Comparison of ENCODE assay signal across 9 cellular contexts in genomic region chr2:231924889-231925275, GRCh38. TPM values are rescaled to one million over a fixed set of nuclear protein-coding genes. Genes with fewer than 3 reads are reported as not detected.
DNase-seq lines count a peak whose midpoint lies in the region; ATAC-seq and TF ChIP-seq lines count a peak whose summit lies in the region.
"Had no signal": no experiment of that assay in that cellular context is flagged by ENCODE, and none has a peak within 500 bp of the region (broad histone marks: within the 10 kb centered on the region; RNA-seq: fewer than 3 reads in every experiment).

No MANE protein-coding gene starts in this region.

- H3K14ac ChIP-seq in mesenchymal stem cell (ENCODE audit: low read length in 2 of 2): no peak overlapping the region

- H3K27ac ChIP-seq in ascending aorta (no peak overlapping the region), mesenchymal stem cell (ENCODE audit: low read length, poor library complexity, severe bottlenecking) (no peak overlapping the region)

- peak overlapping the region in 1 of 2 experiments; percentile 25 for H3K23ac ChIP-seq in mesenchymal stem cell (ENCODE audit: low read length in 2 of 2)

- H3K9ac ChIP-seq in mesenchymal stem cell (ENCODE audit: low read length): no peak overlapping the region

- no peaks in the 10 kb centered on the region for H3K79me1 ChIP-seq in mesenchymal stem cell (replicated peaks; ENCODE audit: low read length, poor library complexity, severe bottlenecking)

- H3K4ac ChIP-seq in mesenchymal stem cell (ENCODE audit: low read depth in 1 of 2, low read length in 2 of 2): no peak overlapping the region

- H2BK15ac ChIP-seq in mesenchymal stem cell (ENCODE audit: low read depth, poor library complexity, severe bottlenecking): no peak overlapping the region

- H3K4me3 Mint-ChIP-seq in stimulated activated naive CD8-positive, alpha-beta T cell treated with anti-CD3 and anti-CD28 coated beads, Interleukin-15, Interleukin-2, amounts not matched to agents 100 ng/mL and 50 ng/mL, for 24 hours: peak overlapping the region; percentile 13

- no peak overlapping the region for H2BK12ac ChIP-seq in mesenchymal stem cell (ENCODE audit: low read length in 2 of 2)

- peaks cover 43% of the 10 kb centered on the region for H3K27me3 Mint-ChIP-seq in stimulated activated naive CD8-positive, alpha-beta T cell treated with anti-CD3 and anti-CD28 coated beads, Interleukin-15, Interleukin-2, amounts not matched to agents 100 ng/mL and 50 ng/mL, for 24 hours

- no peak overlapping the region for H2BK5ac ChIP-seq in mesenchymal stem cell (ENCODE audit: low read depth, low read length, poor library complexity, severe bottlenecking)

- 45% methylated on average over 7 of the region's 8 CpGs for WGBS in mesenchymal stem cell

- peak overlapping the region; percentile 97 for H3K4me2 ChIP-seq in mesenchymal stem cell (ENCODE audit: low read length, poor library complexity, severe bottlenecking)

- no peak overlapping the region for H3K18ac ChIP-seq in mesenchymal stem cell (ENCODE audit: low read depth in 1 of 2, low read length in 2 of 2)

- H3K9me3 ChIP-seq in ascending aorta (no peaks in the 10 kb centered on the region), mesenchymal stem cell (ENCODE audit: control insufficient read depth, low read length) (no peaks in the 10 kb centered on the region)
- H3K9me3 ChIP-seq: MG63 had no signal

- TF ChIP-seq CTCF in ascending aorta (IDR thresholded peaks at IDR 0.05): no peak

- peaks cover 8 to 9% of the 10 kb centered on the region in 2 donors for H3K4me1 ChIP-seq in ascending aorta
- peaks cover 29% of the 10 kb centered on the region for H3K4me1 ChIP-seq in mesenchymal stem cell (ENCODE audit: control insufficient read depth, insufficient read depth, low read depth, low read length)

- H4K91ac ChIP-seq in mesenchymal stem cell (ENCODE audit: low read length): peak overlapping the region; percentile 7

- no peak overlapping the region for H2AK5ac ChIP-seq in mesenchymal stem cell (ENCODE audit: low read length, severe bottlenecking)

- H3K9me3 Mint-ChIP-seq in stimulated activated naive CD8-positive, alpha-beta T cell treated with anti-CD3 and anti-CD28 coated beads, Interleukin-15, Interleukin-2, amounts not matched to agents 100 ng/mL and 50 ng/mL, for 24 hours: no peaks in the 10 kb centered on the region

- H3K4me1 Mint-ChIP-seq in stimulated activated naive CD8-positive, alpha-beta T cell treated with anti-CD3 and anti-CD28 coated beads, Interleukin-15, Interleukin-2, amounts not matched to agents 100 ng/mL and 50 ng/mL, for 24 hours (ENCODE audit: low read depth): peaks cover 9% of the 10 kb centered on the region

- intact Hi-C loops in ascending aorta (cut with DNase I): loop anchor here (5.0 to 10.0 kb wide), 2 partner anchors 402 to 600 kb away; partner anchors contain the start of genes CHRND and PRSS56

- H3K27me3 ChIP-seq in ascending aorta (no peaks in the 10 kb centered on the region), mesenchymal stem cell (ENCODE audit: control insufficient read depth in 1 of 2, insufficient read depth in 1 of 2, low read length in 2 of 2) (peaks cover 81 to 97% of the 10 kb centered on the region in 2 experiments)

- H3K4me3 ChIP-seq in ascending aorta (peak overlapping the region; percentile 50 to 63), mesenchymal stem cell (ENCODE audit: insufficient read depth in 1 of 2, low read depth in 1 of 2, low read length in 2 of 2) (no peak overlapping the region)

- no peaks in the 10 kb centered on the region for H3K36me3 Mint-ChIP-seq in stimulated activated naive CD8-positive, alpha-beta T cell treated with anti-CD3 and anti-CD28 coated beads, Interleukin-15, Interleukin-2, amounts not matched to agents 100 ng/mL and 50 ng/mL, for 24 hours (ENCODE audit: low read depth)

- ATAC-seq in stimulated activated naive CD8-positive, alpha-beta T cell treated with anti-CD3 and anti-CD28 coated beads, Interleukin-15, Interleukin-2, amounts not matched to agents 100 U/mL and 50 U/mL, for 24 hours: no peak
- ATAC-seq in HG03439 (IDR thresholded peaks at IDR 0.05; ENCODE audit: unreplicated experiment) (no peak), HG02610 (IDR thresholded peaks at IDR 0.05; ENCODE audit: unreplicated experiment) (no peak)

- H3K36me3 ChIP-seq in ascending aorta (no peaks in the 10 kb centered on the region), mesenchymal stem cell (ENCODE audit: control insufficient read depth in 1 of 2, insufficient read depth in 2 of 2, low read depth in 1 of 2, low read length in 2 of 2) (no peaks in the 10 kb centered on the region)
- H3K36me3 ChIP-seq: MG63 had no signal

- no peak for DNase-seq in stimulated activated naive CD8-positive, alpha-beta T cell treated with anti-CD3 and anti-CD28 coated beads, Interleukin-15, Interleukin-2, amounts not matched to agents 100 U/mL and 50 U/mL, for 24 hours
- DNase-seq in ascending aorta (ENCODE audit: low spot score in 2 of 2) (no peak), mesenchymal stem cell (peak; percentile 3), DMS53 treated with DMSO at 0.1 percent for 48 hours (lab: John Stamatoyannopoulos, UW; ENCODE audit: unreplicated experiment) (no peak), cerebellum (ENCODE audit: low spot score) (no peak)

- no peak overlapping the region for H2BK120ac ChIP-seq in mesenchymal stem cell (ENCODE audit: low read depth, low read length)

- no peak overlapping the region for H2AFZ ChIP-seq in mesenchymal stem cell (ENCODE audit: low read depth, low read length)

- H4K8ac ChIP-seq in mesenchymal stem cell (ENCODE audit: low read length): no peak overlapping the region

- no peak overlapping the region for H3K27ac Mint-ChIP-seq in stimulated activated naive CD8-positive, alpha-beta T cell treated with anti-CD3 and anti-CD28 coated beads, Interleukin-15, Interleukin-2, amounts not matched to agents 100 ng/mL and 50 ng/mL, for 24 hours

RNA-seq across cellular contexts. Expression of gene NPPC, which starts 1.3 kb away (rescaled TPM):
- total RNA-seq in ascending aorta: not detected
- not detected for polyA plus RNA-seq in mesenchymal stem cell (2013, experiment 1 of 2)
- polyA plus RNA-seq in mesenchymal stem cell (2013, experiment 2 of 2): not detected
- 2.0 TPM for total RNA-seq in cerebellum

RNA-seq across cellular contexts. Expression of gene DIS3L2, which starts 36.6 kb away (rescaled TPM):
- total RNA-seq in ascending aorta (20.6 TPM), cerebellum (44.3 TPM)
- polyA plus RNA-seq in mesenchymal stem cell (2013, experiment 1 of 2): 11.9 TPM
- polyA plus RNA-seq in mesenchymal stem cell (2013, experiment 2 of 2): 11.8 TPM

Comparison
In these comparisons a context has a peak if more than half of its experiments do, and no peak if none do; other contexts are left out.
1. H3K4me3 ChIP-seq: peak in ascending aorta (2 of 2); none in mesenchymal stem cell (0 of 2).